Comparison of ENCODE assay signal across 21 cellular contexts in the genomic region with DNA sequence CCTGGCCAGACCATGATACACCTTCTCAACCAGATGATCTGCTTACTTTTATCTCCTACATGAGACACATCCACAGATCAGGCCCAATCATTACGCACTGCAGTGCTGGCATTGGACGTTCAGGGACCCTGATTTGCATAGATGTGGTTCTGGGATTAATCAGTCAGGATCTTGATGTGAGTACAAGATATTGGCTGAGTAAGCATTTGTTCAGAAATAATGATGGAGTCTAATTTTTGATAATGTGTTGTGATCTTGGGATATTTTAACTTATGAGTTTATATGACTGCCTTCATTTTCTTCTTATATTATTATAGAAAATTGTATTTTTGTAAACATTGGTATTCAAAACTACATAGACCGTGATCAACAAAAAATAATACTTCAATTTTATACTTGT. TPM values are rescaled to one million over a fixed set of nuclear protein-coding genes. Genes with fewer than 3 reads are reported as not detected.
"Had no signal": no experiment of that assay in that cellular context is flagged by ENCODE, and none has a peak within 500 bp of the region (broad histone marks: within the 10 kb centered on the region; RNA-seq: fewer than 3 reads in every experiment).

No MANE protein-coding gene starts in this region.

- H3K4me1 ChIP-seq: SJSA1 had no signal

- H3K9me3 ChIP-seq: MG63, SJSA1 had no signal

- H3K36me3 ChIP-seq: MG63 had no signal

- H3K4me3 ChIP-seq: MG63, SJSA1, SK-N-MC had no signal

- H3K27me3 ChIP-seq: MG63, SJSA1 had no signal

- H3K27ac ChIP-seq: SJSA1 had no signal

- DNase-seq: Karpas-422, KG1, MG63, NCI-H1092, NCI-H1105 treated with DMSO at 0.1 percent for 48 hours, NCI-H1436, NCI-H187, NCI-H2029, NCI-H2081 treated with DMSO at 0.1 percent for 48 hours, NCI-H2171, NCI-H226, NCI-H446, NCI-H510A, NCI-H524 treated with DMSO at 0.1 percent for 48 hours, NCI-H69, Right ventricle myocardium superior, RPMI8226, SIG-M5 had no signal

RNA-seq across cellular contexts. Expression of gene SLC10A6, which starts 39.4 kb away (rescaled TPM):
- total RNA-seq: HT1080 had no signal
